ENCODE assay signal across 22 cellular contexts in genomic region chr1:204896023-204896422, GRCh38. TPM values are rescaled to one million over a fixed set of nuclear protein-coding genes. Genes with fewer than 3 reads are reported as not detected.
DNase-seq lines count a peak whose midpoint lies in the region; ATAC-seq, FAIRE-seq and TF ChIP-seq lines count a peak whose summit lies in the region.
"Had no signal": no experiment of that assay in that cellular context is flagged by ENCODE, and none has a peak within 500 bp of the region (broad histone marks: within the 10 kb centered on the region; RNA-seq: fewer than 3 reads in every experiment).

No MANE protein-coding gene starts in this region.

- H3K23ac ChIP-seq in neuronal stem cell (ENCODE audit: low read depth, low read length, poor library complexity) = no peak overlapping the region

- H2BK15ac ChIP-seq in neuronal stem cell (ENCODE audit: low read length) = no peak overlapping the region

- H2AFZ ChIP-seq in neuronal stem cell (ENCODE audit: low read length) = no peak overlapping the region

- no peak overlapping the region for H2AK5ac ChIP-seq in neuronal stem cell (ENCODE audit: low read depth, low read length)

- no peak overlapping the region for H2BK5ac ChIP-seq in neuronal stem cell (ENCODE audit: low read length)

- H2BK12ac ChIP-seq in neuronal stem cell (ENCODE audit: low read length) = no peak overlapping the region

- H3K14ac ChIP-seq in neuronal stem cell (ENCODE audit: low read length) = no peak overlapping the region

- no peak overlapping the region for H3K4me2 ChIP-seq in neuronal stem cell (ENCODE audit: insufficient read depth, low read length, poor library complexity, severe bottlenecking)
- H3K4me2 ChIP-seq: A549 had no signal

- intact Hi-C loops in esophagus muscularis mucosa (cut with DNase I) = no loop called here
- intact Hi-C loops in cardiac septum (cut with DNase I) = no loop called here
- intact Hi-C loops in pancreas (cut with DNase I) = no loop called here

- no peak overlapping the region for H4K8ac ChIP-seq in neuronal stem cell (ENCODE audit: low read depth, low read length)

- H3K36me3 ChIP-seq in esophagus muscularis mucosa (no peaks in the 10 kb centered on the region), neuronal stem cell (replicated peaks in 1 of 2; ENCODE audit: control insufficient read depth in 2 of 2, insufficient read depth in 2 of 2, low read length in 2 of 2) (no peaks in the 10 kb centered on the region), pancreas (no peaks in the 10 kb centered on the region)

- no peak for FAIRE-seq in pancreas (lab: Jason Lieb, UNC)
- FAIRE-seq: A549, D721Med, GM12892, GM18507, H1, HTR-8/SVneo had no signal

- H2BK120ac ChIP-seq in neuronal stem cell (ENCODE audit: low read depth, low read length) = no peak overlapping the region

- ATAC-seq in GM19467 (IDR thresholded peaks at IDR 0.05; ENCODE audit: unreplicated experiment) (no peak), pancreas (no peak)
- ATAC-seq: A549 had no signal

- no peak for TF ChIP-seq CTCF in esophagus muscularis mucosa (IDR thresholded peaks at IDR 0.05)
- no peak for TF ChIP-seq CTCF in pancreas (IDR thresholded peaks at IDR 0.05)

- TF ChIP-seq POLR2A in esophagus muscularis mucosa (IDR thresholded peaks at IDR 0.05; ENCODE audit: low read depth) = no peak

- DNase-seq in esophagus muscularis mucosa (ENCODE audit: extremely low spot score) = peak; percentile 53
- no peak for DNase-seq in neuronal stem cell (ENCODE audit: low spot score)
- DNase-seq in cardiac septum (ENCODE audit: low spot score) = no peak
- DNase-seq in pancreas = no peak
- DNase-seq: AML-193; Caco-2; CD4-positive, alpha-beta T cell; DMS79; GDM1; H9; IMR-90 had no signal

- H3K4ac ChIP-seq in neuronal stem cell (ENCODE audit: low read length) = no peak overlapping the region

- H3K9me3 ChIP-seq in esophagus muscularis mucosa (no peaks in the 10 kb centered on the region), neuronal stem cell (replicated peaks in 1 of 2; ENCODE audit: control insufficient read depth in 2 of 2, insufficient read depth in 1 of 2, low read depth in 1 of 2, low read length in 2 of 2) (no peaks in the 10 kb centered on the region), pancreas (no peaks in the 10 kb centered on the region)
- H3K9me3 ChIP-seq: A549, Caco-2 had no signal

- peaks cover 3 to 68% (median 29%) of the 10 kb centered on the region in 4 donors for H3K4me1 ChIP-seq in esophagus muscularis mucosa
- no peaks in the 10 kb centered on the region for H3K4me1 ChIP-seq in neuronal stem cell (ENCODE audit: control insufficient read depth in 2 of 2, insufficient read depth in 1 of 2, low read depth in 1 of 2, low read length in 2 of 2)
- H3K4me1 ChIP-seq in pancreas = no peaks in the 10 kb centered on the region
- H3K4me1 ChIP-seq: A549, Caco-2 had no signal

- no peaks in the 10 kb centered on the region for H3K27me3 ChIP-seq in esophagus muscularis mucosa
- H3K27me3 ChIP-seq in neuronal stem cell (ENCODE audit: control insufficient read depth in 3 of 3, insufficient read depth in 3 of 3, low read depth in 1 of 3, low read length in 3 of 3) = no peaks in the 10 kb centered on the region
- no peaks in the 10 kb centered on the region for H3K27me3 ChIP-seq in pancreas

- peak overlapping the region; percentile 5 for H3K18ac ChIP-seq in neuronal stem cell (ENCODE audit: low read length)

- H3K4me3 ChIP-seq in esophagus muscularis mucosa = no peak overlapping the region
- H3K4me3 ChIP-seq in neuronal stem cell (ENCODE audit: low read length in 2 of 2) = no peak overlapping the region
- H3K4me3 ChIP-seq in pancreas = no peak overlapping the region
- H3K4me3 ChIP-seq: A549 had no signal

- H3K79me1 ChIP-seq in neuronal stem cell (ENCODE audit: low read depth, low read length) = no peaks in the 10 kb centered on the region

- no peak overlapping the region for H4K91ac ChIP-seq in neuronal stem cell (ENCODE audit: low read depth, low read length, poor library complexity)

- H3K9ac ChIP-seq in neuronal stem cell (ENCODE audit: low read depth, low read length, poor library complexity) = no peak overlapping the region

- TF ChIP-seq EP300 in esophagus muscularis mucosa (IDR thresholded peaks at IDR 0.05) = no peak

- WGBS in esophagus muscularis mucosa = 92% methylated on average over 6 of the region's 6 CpGs
- no CpG with 5 or more reads among the region's 6 CpGs for WGBS in neuronal stem cell (ENCODE audit: extremely low coverage in 2 of 2, insufficient read length in 2 of 2, insufficient replicate concordance in 1 of 2), 2 donors
- WGBS in pancreas, 2 donors = 76 to 84% methylated on average over 6 of the region's 6 CpGs

- peak overlapping the region; percentile 56 for H3K27ac ChIP-seq in angular gyrus (ENCODE audit: low read depth, low read length)
- H3K27ac ChIP-seq in esophagus muscularis mucosa (replicated peaks in 1 of 4) = no peak overlapping the region
- H3K27ac ChIP-seq in neuronal stem cell (replicated peaks; ENCODE audit: low read length) = no peak overlapping the region
- peak overlapping the region; percentile 40 for H3K27ac ChIP-seq in temporal lobe (ENCODE audit: low read depth, low read length)
- no peak overlapping the region for H3K27ac ChIP-seq in pancreas
- H3K27ac ChIP-seq: 22Rv1, A549, C4-2B had no signal

RNA-seq across cellular contexts. Expression of gene NFASC, which starts 25.4 kb away (rescaled TPM):
- 100 to 1,000 TPM in 1 of 4 donors, 10 to 100 TPM in 3; 31.1 to 122 (median 64.7) TPM for total RNA-seq in esophagus muscularis mucosa
- polyA plus RNA-seq in neuronal stem cell (2013, experiment 1 of 2) = 1.2 TPM
- 1.2 TPM for polyA plus RNA-seq in neuronal stem cell (2013, experiment 2 of 2)
- total RNA-seq in temporal lobe = 35.2 TPM
- total RNA-seq in cardiac septum = 16.0 TPM
- 1 to 10 TPM; 3.3 to 8.0 (median 5.3) TPM for total RNA-seq in pancreas
- 10 to 100 TPM in 1 of 2 donors, 1 to 10 TPM in 1; 7.4 to 12.7 TPM for polyA plus RNA-seq in pancreas
- total RNA-seq: CD4-positive, alpha-beta T cell had no signal

Comparison
In these comparisons a context has a peak if more than half of its experiments do, and no peak if none do; other contexts are left out.
1. H3K27ac ChIP-seq: peak in angular gyrus (single experiment) and temporal lobe (single experiment); none in esophagus muscularis mucosa (0 of 4), neuronal stem cell (single experiment) and pancreas (0 of 4).